Comparison of ENCODE assay signal across 16 cellular contexts in genomic region chr1:115476616-115477015, GRCh38.
A peak's percentile ranks its signal among the peaks of the same experiment; 100 is the strongest.
DNase-seq lines count a peak whose midpoint lies in the region; ATAC-seq, FAIRE-seq and TF ChIP-seq lines count a peak whose summit lies in the region.
"Had no signal": no experiment of that assay in that cellular context is flagged by ENCODE, and none has a peak within 500 bp of the region (broad histone marks: within the 10 kb centered on the region; RNA-seq: fewer than 3 reads in every experiment).

No MANE protein-coding gene starts in this region.

- no peak for TF ChIP-seq POLR2A in GM12891 (IDR thresholded peaks at IDR 0.05; ENCODE audit: low read depth, low read length)

- no peak overlapping the region for H3K4me3 Mint-ChIP-seq in H9
- H3K4me3 Mint-ChIP-seq: activated T-cell treated with anti-CD3 and anti-CD28 coated beads, Interleukin-2, amount 50 U/mL, for 24 hours; CD4-positive, CD25-positive, alpha-beta regulatory T cell; natural killer cell treated with Interleukin-12 subunit alpha and Interleukin-12 subunit beta and Interleukin-15 and Interleukin-18, amount 100 ng/mL, for 72 hours had no signal

- no peak overlapping the region for H4K8ac ChIP-seq in H9 (replicated peaks; ENCODE audit: insufficient read length, low read depth, low read length)

- no peak overlapping the region for H2BK20ac ChIP-seq in H9 (ENCODE audit: low read depth, low read length, poor library complexity, severe bottlenecking)

- H3K4ac ChIP-seq in H9 (ENCODE audit: low read depth, low read length), result no peak overlapping the region

- no peak overlapping the region for H3K4me2 ChIP-seq in H9 (ENCODE audit: insufficient read depth, insufficient read length, low read length)

- H3K9me3 Mint-ChIP-seq in H9, result no peaks in the 10 kb centered on the region; a peak in 1 of 5 replicates
- H3K9me3 Mint-ChIP-seq: activated T-cell treated with anti-CD3 and anti-CD28 coated beads, Interleukin-2, amount 50 U/mL, for 24 hours; natural killer cell treated with Interleukin-12 subunit alpha and Interleukin-12 subunit beta and Interleukin-15 and Interleukin-18, amount 100 ng/mL, for 72 hours had no signal

- no peaks in the 10 kb centered on the region for H3K23me2 ChIP-seq in H9 (ENCODE audit: insufficient read length, low read depth, low read length, poor library complexity, severe bottlenecking)

- no peaks in the 10 kb centered on the region for H3K79me2 ChIP-seq in H9 (ENCODE audit: insufficient read depth, low read length)

- H2BK12ac ChIP-seq in H9 (ENCODE audit: insufficient read length, low read depth, low read length), result no peak overlapping the region

- H2BK120ac ChIP-seq in H9 (ENCODE audit: low read depth, low read length, poor library complexity, severe bottlenecking), result no peak overlapping the region

- H2AK5ac ChIP-seq in H9 (ENCODE audit: insufficient read length, low read length), result no peak overlapping the region

- no peak overlapping the region for H3K27ac Mint-ChIP-seq in H9
- H3K27ac Mint-ChIP-seq: activated T-cell treated with anti-CD3 and anti-CD28 coated beads, Interleukin-2, amount 50 U/mL, for 24 hours; natural killer cell treated with Interleukin-12 subunit alpha and Interleukin-12 subunit beta and Interleukin-15 and Interleukin-18, amount 100 ng/mL, for 72 hours had no signal

- H4K91ac ChIP-seq in H9 (ENCODE audit: insufficient read length, low read depth, low read length), result no peak overlapping the region

- peak; percentile 18 for TF ChIP-seq CTCF in AG09319 (IDR thresholded peaks at IDR 0.05; ENCODE audit: low read depth, low read length)
- TF ChIP-seq CTCF in H9 (conservative IDR thresholded peaks at IDR 0.05), result no peak
- TF ChIP-seq CTCF in foreskin fibroblast (IDR thresholded peaks at IDR 0.05; ENCODE audit: low read depth, low read length), result peak; percentile 16

- H3K4me3 ChIP-seq in foreskin fibroblast (ENCODE audit: low read depth in 1 of 2, low read length in 2 of 2), result no peak overlapping the region
- H3K4me3 ChIP-seq: lower lobe of right lung had no signal

- no peak overlapping the region for H3K23ac ChIP-seq in H9 (ENCODE audit: insufficient read length, low read depth, low read length)

- H3K4me1 ChIP-seq in H9 (ENCODE audit: insufficient read depth, low read length), result no peaks in the 10 kb centered on the region
- H3K4me1 ChIP-seq: lower lobe of right lung had no signal

- no peaks in the 10 kb centered on the region for H3K27me3 ChIP-seq in H9 (ENCODE audit: insufficient read depth, low read length)

- no peaks in the 10 kb centered on the region for H3K36me3 Mint-ChIP-seq in H9 (ENCODE audit: insufficient read depth in 1 of 3, low read depth in 3 of 3)
- H3K36me3 Mint-ChIP-seq: CD4-positive, CD25-positive, alpha-beta regulatory T cell; natural killer cell treated with Interleukin-12 subunit alpha and Interleukin-12 subunit beta and Interleukin-15 and Interleukin-18, amount 100 ng/mL, for 72 hours had no signal

- H4K20me1 ChIP-seq in H9 (ENCODE audit: control insufficient read depth, insufficient read depth, insufficient read length), result peaks cover 4% of the 10 kb centered on the region

- H2BK15ac ChIP-seq in H9 (ENCODE audit: low read depth, low read length), result no peak overlapping the region

- H2AFZ ChIP-seq in H9 (ENCODE audit: low read length), result no peak overlapping the region

- H3K56ac ChIP-seq in H9 (ENCODE audit: insufficient read length, low read depth, low read length), result no peak overlapping the region

- no peak overlapping the region for H3K18ac ChIP-seq in H9 (ENCODE audit: insufficient read length, low read depth, low read length)

- H3T11ph ChIP-seq in H9 (ENCODE audit: low read length), result no peak overlapping the region

- H3K4me1 Mint-ChIP-seq in H9, result peaks cover 2 to 5% of the 10 kb centered on the region in 2 experiments; a peak in 3 of 4 replicates

- H3K9me3 ChIP-seq in H9 (ENCODE audit: control insufficient read depth, low read depth, low read length), result no peaks in the 10 kb centered on the region
- H3K9me3 ChIP-seq: lower lobe of right lung had no signal

- H4K5ac ChIP-seq in H9 (ENCODE audit: insufficient read length, low read depth, low read length), result no peak overlapping the region

- no peak overlapping the region; the same call in 1 of the 2 replicates for H3K14ac ChIP-seq in H9 (ENCODE audit: insufficient read depth, low read length)

- H3K9ac ChIP-seq in H9 (ENCODE audit: extremely low read depth, insufficient read length, low read length), result no peak overlapping the region

- DNase-seq in AG09319 (ENCODE audit: extremely low read depth, low read depth), result no peak
- peak; percentile 31 for DNase-seq in H9
- peak in 1 of 2 donors; percentile 25 for DNase-seq in foreskin fibroblast
- no peak for DNase-seq in dermis blood vessel endothelial cell
- DNase-seq in GM12891 (ENCODE audit: insufficient read length, low spot score), result no peak
- no peak for DNase-seq in inferior parietal cortex (ENCODE audit: extremely low spot score)
- no peak for DNase-seq in NCI-H2227 (lab: John Stamatoyannopoulos, UW; ENCODE audit: unreplicated experiment)
- DNase-seq: activated CD4-positive, alpha-beta T cell treated with anti-CD3 and anti-CD28 coated beads for 48 hours; activated T-cell treated with anti-CD3 and anti-CD28 coated beads, Interleukin-2, amount 50 U/mL, for 24 hours; CD4-positive, CD25-positive, alpha-beta regulatory T cell; lower lobe of right lung; OCI-M1; stimulated activated naive CD8-positive, alpha-beta T cell treated with anti-CD3 and anti-CD28 coated beads, Interleukin-15, Interleukin-2, amounts not matched to agents 100 U/mL and 50 U/mL, for 24 hours; T-helper 1 cell had no signal

- H2BK5ac ChIP-seq in H9 (ENCODE audit: insufficient read length, low read length), result no peak overlapping the region

- peaks cover 5% of the 10 kb centered on the region for H3K27me3 Mint-ChIP-seq in H9 (ENCODE audit: low read depth)

- H3K27ac ChIP-seq in H9 (ENCODE audit: insufficient read length, low read depth, low read length), result no peak overlapping the region
- H3K27ac ChIP-seq: lower lobe of right lung had no signal

- no peaks in the 10 kb centered on the region for H3K79me1 ChIP-seq in H9 (ENCODE audit: insufficient read depth, low read depth, low read length, poor library complexity, severe bottlenecking)

- ATAC-seq in SK-N-SH treated with all-trans-retinoic acid at 6 μM for 48 hours, result peak; percentile 79
- ATAC-seq: stimulated activated naive CD8-positive, alpha-beta T cell treated with anti-CD3 and anti-CD28 coated beads, Interleukin-15, Interleukin-2, amounts not matched to agents 100 U/mL and 50 U/mL, for 24 hours had no signal

- no peak for FAIRE-seq in GM12891 (lab: Jason Lieb, UNC)

- no CpG with 5 or more reads among the region's 2 CpGs for WGBS in H9 (ENCODE audit: extremely low coverage, insufficient read length, low lambda C conversion rate)

TF ChIP-seq in SK-N-SH treated with all-trans-retinoic acid at 6 μM for 48 hours, 23 proteins besides CTCF, POLR2A, EP300 and RAD21 (continues in another document):
- TF ChIP-seq CSDC2 (CRISPR knock-in tag; IDR thresholded peaks at IDR 0.05) (no peak), ZNF70 (CRISPR knock-in tag; IDR thresholded peaks at IDR 0.05) (no peak), TOX (CRISPR knock-in tag; IDR thresholded peaks at IDR 0.05; ENCODE audit: borderline replicate concordance) (no peak), ZFP30 (CRISPR knock-in tag; IDR thresholded peaks at IDR 0.05) (no peak), RARB (CRISPR knock-in tag; IDR thresholded peaks at IDR 0.05) (no peak), ZFP3 (CRISPR knock-in tag; IDR thresholded peaks at IDR 0.05) (no peak), ZC3H10 (CRISPR knock-in tag; IDR thresholded peaks at IDR 0.05) (no peak), PPARA (CRISPR knock-in tag; IDR thresholded peaks at IDR 0.05; ENCODE audit: borderline replicate concordance) (no peak), TCF4 (CRISPR knock-in tag; IDR thresholded peaks at IDR 0.05; ENCODE audit: borderline replicate concordance) (no peak), CSRNP3 (CRISPR knock-in tag; IDR thresholded peaks at IDR 0.05) (no peak)

TF ChIP-seq in GM12891, 5 proteins besides CTCF, POLR2A, EP300 and RAD21:
- TF ChIP-seq TAF1 (IDR thresholded peaks at IDR 0.05; ENCODE audit: low read depth, low read length) (no peak), POU2F2 (IDR thresholded peaks at IDR 0.05; ENCODE audit: low read depth, low read length) (no peak), SPI1 (IDR thresholded peaks at IDR 0.05; ENCODE audit: low read depth, low read length) (no peak), PAX5 (IDR thresholded peaks at IDR 0.05; ENCODE audit: insufficient read depth, low read length, severe bottlenecking) (no peak), POLR2AphosphoS5 (IDR thresholded peaks at IDR 0.05; ENCODE audit: low read depth, low read length) (no peak)
TF ChIP-seq in GM12891: peak in this region for 0.
